22 cellular contexts compared by ENCODE assay signal in genomic region chr11:109784536-109784935, GRCh38.
DNase-seq lines count a peak whose midpoint lies in the region; ATAC-seq and TF ChIP-seq lines count a peak whose summit lies in the region.
"Had no signal": no experiment of that assay in that cellular context is flagged by ENCODE, and none has a peak within 500 bp of the region (broad histone marks: within the 10 kb centered on the region; RNA-seq: fewer than 3 reads in every experiment).

No MANE protein-coding gene starts in this region.

- H3K4me1 Mint-ChIP-seq in activated CD4-positive, alpha-beta T cell treated with anti-CD3 and anti-CD28 coated beads, Interleukin-2, amount 10 ng/mL, durations not matched to agents 7 days and 5 days, result no peaks in the 10 kb centered on the region
- H3K4me1 Mint-ChIP-seq: T-cell had no signal

- H3K4me1 ChIP-seq in OCI-LY3 (ENCODE audit: low read length), result peaks cover 22% of the 10 kb centered on the region
- H3K4me1 ChIP-seq: Caco-2, HAP-1, Peyer's patch, SJCRH30 had no signal

- CTCF ChIA-PET in activated CD4-positive, alpha-beta T cell treated with anti-CD3 and anti-CD28 coated beads, Interleukin-2, amount 10 ng/mL, durations not matched to agents 7 days and 5 days (lab: Charles Lee), result no interaction called here

- H3K4me3 Mint-ChIP-seq in activated CD4-positive, alpha-beta T cell treated with anti-CD3 and anti-CD28 coated beads, Interleukin-2, amount 10 ng/mL, durations not matched to agents 7 days and 5 days, result no peak overlapping the region
- H3K4me3 Mint-ChIP-seq: CD4-positive, alpha-beta T cell; T-cell; T-helper 2 cell treated with Interferon-gamma antibody and Interleukin-4, amounts not matched to agents 5 μg/mL and 100 μg/mL, for 36 hours had no signal

- no peaks in the 10 kb centered on the region for H3K9me3 Mint-ChIP-seq in activated CD4-positive, alpha-beta T cell treated with anti-CD3 and anti-CD28 coated beads, Interleukin-2, amount 10 ng/mL, durations not matched to agents 7 days and 5 days
- H3K9me3 Mint-ChIP-seq: CD4-positive, alpha-beta T cell; T-cell; T-helper 2 cell treated with Interferon-gamma antibody and Interleukin-4, amounts not matched to agents 5 μg/mL and 100 μg/mL, for 36 hours had no signal

- no peaks in the 10 kb centered on the region for H3K36me3 ChIP-seq in OCI-LY3 (replicated peaks; ENCODE audit: low read depth, low read length)
- H3K36me3 ChIP-seq: BLaER1, HAP-1, Peyer's patch, SJCRH30 had no signal

- POLR2A ChIA-PET in activated CD4-positive, alpha-beta T cell treated with anti-CD3 and anti-CD28 coated beads, Interleukin-2, amount 10 ng/mL, durations not matched to agents 7 days and 5 days (lab: Charles Lee), result no interaction called here

- no peaks in the 10 kb centered on the region for H3K27me3 Mint-ChIP-seq in activated CD4-positive, alpha-beta T cell treated with anti-CD3 and anti-CD28 coated beads, Interleukin-2, amount 10 ng/mL, durations not matched to agents 7 days and 5 days
- H3K27me3 Mint-ChIP-seq: CD4-positive, alpha-beta T cell; T-cell had no signal

- peak; percentile 13 for DNase-seq in COR-L47 (lab: John Stamatoyannopoulos, UW)
- DNase-seq in GM12865 (ENCODE audit: low read depth), result peak; percentile 22
- no peak for DNase-seq in NCI-H446 treated with DMSO at 0.1 percent for 48 hours (lab: John Stamatoyannopoulos, UW)
- no peak for DNase-seq in activated CD4-positive, alpha-beta T cell treated with anti-CD3 and anti-CD28 coated beads, Interleukin-2, amount 10 ng/mL, durations not matched to agents 7 days and 5 days
- no peak for DNase-seq in GDM1 (lab: John Stamatoyannopoulos, UW)
- DNase-seq: Caco-2; CD4-positive, alpha-beta T cell; DMS 273 treated with DMSO at 0.1 percent for 48 hours; DND-41; GM23248; IMR-90; Karpas-422; NCI-H2029 treated with DMSO at 0.1 percent for 48 hours; NCI-H526; Peyer's patch; SJCRH30; T-cell had no signal

- no peak overlapping the region for H3K27ac Mint-ChIP-seq in activated CD4-positive, alpha-beta T cell treated with anti-CD3 and anti-CD28 coated beads, Interleukin-2, amount 10 ng/mL, durations not matched to agents 7 days and 5 days
- H3K27ac Mint-ChIP-seq: CD4-positive, alpha-beta T cell; T-cell; T-helper 2 cell treated with Interferon-gamma antibody and Interleukin-4, amounts not matched to agents 5 μg/mL and 100 μg/mL, for 36 hours had no signal

- peak; percentile 21 for ATAC-seq in HG03520 (IDR thresholded peaks at IDR 0.05; ENCODE audit: unreplicated experiment)
- ATAC-seq: T-cell had no signal

- H3K9ac ChIP-seq in OCI-LY3 (ENCODE audit: low read length), result no peak overlapping the region
- H3K9ac ChIP-seq: GM23248 had no signal

- H4K20me1 ChIP-seq in OCI-LY3 (ENCODE audit: insufficient read depth, low read length), result no peaks in the 10 kb centered on the region
- H4K20me1 ChIP-seq: BLaER1 had no signal

- no peaks in the 10 kb centered on the region for H3K36me3 Mint-ChIP-seq in activated CD4-positive, alpha-beta T cell treated with anti-CD3 and anti-CD28 coated beads, Interleukin-2, amount 10 ng/mL, durations not matched to agents 7 days and 5 days (ENCODE audit: low read depth)
- H3K36me3 Mint-ChIP-seq: T-cell had no signal

- H3K27me3 ChIP-seq in OCI-LY3 (ENCODE audit: low read depth, low read length), result no peaks in the 10 kb centered on the region
- H3K27me3 ChIP-seq: BLaER1, Peyer's patch, SJCRH30 had no signal

- TF ChIP-seq CTCF in GM12865 (IDR thresholded peaks at IDR 0.05; ENCODE audit: insufficient read depth, low read depth, low read length, missing control alignments) (no peak), OCI-LY3 (IDR thresholded peaks at IDR 0.05; ENCODE audit: low read depth, low read length) (no peak)

- H2AFZ ChIP-seq in OCI-LY3 (ENCODE audit: low read depth, low read length), result 0 out of 2 replicates have a peak overlapping the region, but pooled peaks have one; percentile 35

- no peak overlapping the region for H3K4me3 ChIP-seq in GM12865 (ENCODE audit: low read depth, low read length)
- H3K4me3 ChIP-seq in OCI-LY3 (ENCODE audit: low read length), result no peak overlapping the region
- H3K4me3 ChIP-seq: BLaER1, HAP-1, Peyer's patch, SJCRH30 had no signal

- no peaks in the 10 kb centered on the region for H3K9me3 ChIP-seq in OCI-LY3 (ENCODE audit: insufficient read depth, low read length)
- H3K9me3 ChIP-seq: BLaER1, Caco-2, HAP-1, Peyer's patch, SJCRH30 had no signal

- no peaks in the 10 kb centered on the region for H3K79me2 ChIP-seq in OCI-LY3 (ENCODE audit: low read length)

- H3K27ac ChIP-seq in OCI-LY3 (ENCODE audit: low read length), result no peak overlapping the region
- H3K27ac ChIP-seq: BLaER1, GM23248, Peyer's patch, SJCRH30 had no signal

- no peak overlapping the region for H3K4me2 ChIP-seq in OCI-LY3 (ENCODE audit: low read length)
- H3K4me2 ChIP-seq: BLaER1 had no signal

Comparison
In these comparisons a context has a peak if more than half of its experiments do, and no peak if none do; other contexts are left out.
1. DNase-seq: peak in COR-L47 (single experiment) and GM12865 (single experiment); none in NCI-H446 treated with DMSO at 0.1 percent for 48 hours (single experiment), activated CD4-positive, alpha-beta T cell treated with anti-CD3 and anti-CD28 coated beads, Interleukin-2, amount 10 ng/mL, durations not matched to agents 7 days and 5 days (single experiment) and GDM1 (single experiment).